ENCODE assay signal across 8 cellular contexts in genomic region chr1:231337043-231337471, GRCh38. TPM values are rescaled to one million over a fixed set of nuclear protein-coding genes. Genes with fewer than 3 reads are reported as not detected.
A peak's percentile ranks its signal among the peaks of the same experiment; 100 is the strongest.
DNase-seq lines count a peak whose midpoint lies in the region; ATAC-seq and TF ChIP-seq lines count a peak whose summit lies in the region.

No MANE protein-coding gene starts in this region.

- peak overlapping the region; percentile 57 for H3K4me3 ChIP-seq in KMS-11 (IDR thresholded peaks at IDR 0.05; ENCODE audit: insufficient read depth, low read depth, low read length)
- H3K4me3 ChIP-seq in right lobe of liver: peak overlapping the region; percentile 67 to 93 (median 85)
- peak overlapping the region; percentile 61 to 67 (median 62) for H3K4me3 ChIP-seq in thyroid gland (replicated peaks in 1 of 3)

- H3K79me2 ChIP-seq in KMS-11 (ENCODE audit: insufficient read depth, low read depth): peaks cover 78% of the 10 kb centered on the region

- H3K4me1 Mint-ChIP-seq in MCF 10A (ENCODE audit: insufficient read depth, unreplicated experiment): peaks cover 49% of the 10 kb centered on the region

- no TSS peak for BruUV-seq in MCF 10A (replicated peaks; lab: Mats Ljungman, UMichigan)

- peak overlapping the region; percentile 83; the same call in 1 of the 2 replicates for H3K9ac ChIP-seq in KMS-11

- 0% methylated on average over 6 of the region's 32 CpGs for WGBS in right lobe of liver (ENCODE audit: insufficient coverage, low coverage, low lambda C conversion rate, missing lambda C conversion rate)
- WGBS in thyroid gland, 2 donors: 0 to 2% methylated on average over 4 to 21 of the region's 32 CpGs

- no peaks in the 10 kb centered on the region for H3K27me3 Mint-ChIP-seq in MCF 10A (ENCODE audit: insufficient read depth, unreplicated experiment)

- no peaks in the 10 kb centered on the region for H3K27me3 ChIP-seq in KMS-11 (ENCODE audit: insufficient read depth, low read depth)
- H3K27me3 ChIP-seq in right lobe of liver: no peaks in the 10 kb centered on the region
- no peaks in the 10 kb centered on the region for H3K27me3 ChIP-seq in thyroid gland

- no peaks in the 10 kb centered on the region for H4K20me1 ChIP-seq in KMS-11 (ENCODE audit: insufficient read depth)

- H3K4me1 ChIP-seq in KMS-11 (ENCODE audit: low read depth, poor library complexity, severe bottlenecking) (peaks cover 48% of the 10 kb centered on the region), right lobe of liver (peaks cover 0 to 50% (median 24%) of the 10 kb centered on the region in 4 donors), thyroid gland (peaks cover 43 to 45% of the 10 kb centered on the region in 2 donors)

- H3K4me3 Mint-ChIP-seq in MCF 10A (ENCODE audit: unreplicated experiment): peak overlapping the region; percentile 98

- DNase-seq in MCF 10A (ENCODE audit: unreplicated experiment): no peak
- DNase-seq in right lobe of liver: peak in 1 of 3 donors; percentile 46
- DNase-seq in thyroid gland: peak in 1 of 2 donors; percentile 12
- DNase-seq in mesenteric fat pad (ENCODE audit: low spot score): no peak
- DNase-seq in NCI-H2196 treated with DMSO at 0.1 percent for 48 hours (lab: John Stamatoyannopoulos, UW; ENCODE audit: unreplicated experiment): no peak

- CTCF ChIA-PET in MCF 10A (lab: Yijun Ruan, JAX): interaction anchor here (0.7 to 2.9 kb wide), 12 partner anchors 10 to 938 kb away, joined by 3 to 14 read pairs (median 4); no protein-coding TSS in a partner anchor

- POLR2A ChIA-PET in MCF 10A (lab: Yijun Ruan, JAX): interaction anchor here (0.5 to 11.1 kb wide), 39 partner anchors 10 to 889 kb away, joined by 3 to 343 read pairs (median 5); partner anchors contain the start of genes ARV1, EGLN1, FAM89A and GNPAT

- no peaks in the 10 kb centered on the region for H3K9me3 Mint-ChIP-seq in MCF 10A (ENCODE audit: unreplicated experiment)

- ATAC-seq in GM19395 (IDR thresholded peaks at IDR 0.05; ENCODE audit: unreplicated experiment) (peak; percentile 1), right lobe of liver (peak; percentile 25 to 42 (median 33))

- intact Hi-C loops in MCF 10A (cut with micrococcal nuclease): loop anchor here (1.0 kb wide), 1 partner anchor 96 kb away; the partner anchor contains the start of gene GNPAT
- intact Hi-C loops in right lobe of liver (cut with DNase I): no loop called here
- intact Hi-C loops in thyroid gland (cut with DNase I): loop anchor here (10.0 kb wide), 1 partner anchor 102 kb away; no protein-coding TSS in a partner anchor

- H3K27ac ChIP-seq in 22Rv1: peak overlapping the region; percentile 92
- peak overlapping the region; percentile 82; the same call in 1 of the 2 replicates for H3K27ac ChIP-seq in KMS-11
- peak overlapping the region in 2 of 3 donors; percentile 79 to 80 for H3K27ac ChIP-seq in right lobe of liver
- peak overlapping the region; percentile 65 to 95 (median 90) for H3K27ac ChIP-seq in thyroid gland

- peak overlapping the region; percentile 97 for H3K27ac Mint-ChIP-seq in MCF 10A (ENCODE audit: low read depth, unreplicated experiment)

- TF ChIP-seq POLR2A in right lobe of liver (IDR thresholded peaks at IDR 0.05) (no peak), thyroid gland (IDR thresholded peaks at IDR 0.05) (no peak)

- H3K36me3 ChIP-seq in KMS-11 (ENCODE audit: insufficient read depth): no peaks in the 10 kb centered on the region; the same call in 1 of the 2 replicates
- H3K36me3 ChIP-seq in right lobe of liver: no peaks in the 10 kb centered on the region
- no peaks in the 10 kb centered on the region for H3K36me3 ChIP-seq in thyroid gland

- peak overlapping the region; percentile 93 for H2AFZ ChIP-seq in KMS-11 (ENCODE audit: low read depth)

- peaks cover 48% of the 10 kb centered on the region for H3K36me3 Mint-ChIP-seq in MCF 10A (ENCODE audit: insufficient read depth, unreplicated experiment)

- peak overlapping the region; percentile 95 for H3K4me2 ChIP-seq in KMS-11

- H3K9me3 ChIP-seq in right lobe of liver (no peaks in the 10 kb centered on the region), thyroid gland (no peaks in the 10 kb centered on the region)

- TF ChIP-seq CTCF in 22Rv1 (IDR thresholded peaks at IDR 0.05) (no peak), KMS-11 (conservative IDR thresholded peaks at IDR 0.05; ENCODE audit: low read depth, low read length) (no peak), MCF 10A (IDR thresholded peaks at IDR 0.05; ENCODE audit: unreplicated experiment) (no peak), right lobe of liver (IDR thresholded peaks at IDR 0.05) (no peak), thyroid gland (IDR thresholded peaks at IDR 0.05) (no peak)

RNA-seq across cellular contexts. Expression of gene EXOC8, which starts 0.6 kb away (rescaled TPM):
- total RNA-seq in MCF 10A (2022): 24.0 and 28.5 TPM in 2 replicates
- 1 to 10 TPM; 5.7 to 7.8 (median 6.8) TPM for total RNA-seq in right lobe of liver
- 10 to 100 TPM; 15.9 to 30.5 (median 18.6) TPM for total RNA-seq in thyroid gland
- total RNA-seq in mesenteric fat pad: 14.6 TPM

RNA-seq across cellular contexts. Expression of gene SPRTN, which starts 1.0 kb away (rescaled TPM):
- total RNA-seq in MCF 10A (2022): 30.4 and 36.9 TPM in 2 replicates
- 1 to 10 TPM; 3.3 to 6.4 (median 4.8) TPM for total RNA-seq in right lobe of liver
- total RNA-seq in thyroid gland: 10 to 100 TPM; 11.0 to 28.9 (median 21.9) TPM
- 8.5 TPM for total RNA-seq in mesenteric fat pad

Comparison
In these comparisons a context has a peak if more than half of its experiments do, and no peak if none do; other contexts are left out.
1. intact Hi-C loops: an anchor here in MCF 10A (1.0 kb wide) and thyroid gland (10.0 kb wide); none called in right lobe of liver.